ENCODE assay signal across 18 cellular contexts in genomic region chr7:674454-675410, GRCh38. TPM values are rescaled to one million over a fixed set of nuclear protein-coding genes. Genes with fewer than 3 reads are reported as not detected.
DNase-seq lines count a peak whose midpoint lies in the region; ATAC-seq and TF ChIP-seq lines count a peak whose summit lies in the region.
"Had no signal": no experiment of that assay in that cellular context is flagged by ENCODE, and none has a peak within 500 bp of the region (broad histone marks: within the 10 kb centered on the region; RNA-seq: fewer than 3 reads in every experiment).

No MANE protein-coding gene starts in this region.

- H3K9me3 Mint-ChIP-seq in stimulated activated naive B cell treated with anti-CD40 and anti-IgM and Interleukin-4, amounts not matched to agents 10 μg/mL and 1 μg/mL and 100 μg/mL, for 72 hours, result peaks cover 9 to 13% of the 10 kb centered on the region in 2 donors
- peaks cover 10% of the 10 kb centered on the region for H3K9me3 Mint-ChIP-seq in activated T-cell treated with anti-CD3 and anti-CD28 coated beads, Interleukin-2, amount 50 U/mL, for 4 hours
- H3K9me3 Mint-ChIP-seq: activated T-helper 17 cell treated with anti-CD3 and anti-CD28 coated beads, Interleukin-2, amount 50 U/mL, for 72 hours had no signal

- no peaks in the 10 kb centered on the region for H3K9me3 ChIP-seq in RWPE2 (ENCODE audit: severe bottlenecking)
- no peaks in the 10 kb centered on the region for H3K9me3 ChIP-seq in lung (ENCODE audit: control insufficient read depth in 2 of 2, insufficient read depth in 1 of 2, low read length in 1 of 2)
- H3K9me3 ChIP-seq in thyroid gland, result no peaks in the 10 kb centered on the region
- H3K9me3 ChIP-seq: body of pancreas had no signal

- no peak for TF ChIP-seq POLR2A in thyroid gland (IDR thresholded peaks at IDR 0.05)

- no peaks in the 10 kb centered on the region for H3K27me3 Mint-ChIP-seq in stimulated activated naive B cell treated with anti-CD40 and anti-IgM and Interleukin-4, amounts not matched to agents 10 μg/mL and 1 μg/mL and 100 μg/mL, for 72 hours
- H3K27me3 Mint-ChIP-seq in activated T-cell treated with anti-CD3 and anti-CD28 coated beads, Interleukin-2, amount 50 U/mL, for 4 hours (ENCODE audit: low read depth), result no peaks in the 10 kb centered on the region
- H3K27me3 Mint-ChIP-seq: activated T-helper 17 cell treated with anti-CD3 and anti-CD28 coated beads, Interleukin-2, amount 50 U/mL, for 72 hours had no signal

- POLR2A ChIA-PET in HEK293T (lab: Yijun Ruan, JAX), result no interaction called here

- peak overlapping the region; percentile 25 for H3K27ac Mint-ChIP-seq in stimulated activated naive B cell treated with anti-CD40 and anti-IgM and Interleukin-4, amounts not matched to agents 10 μg/mL and 1 μg/mL and 100 μg/mL, for 72 hours
- H3K27ac Mint-ChIP-seq: activated CD8-positive, alpha-beta T cell treated with anti-CD3 and anti-CD28 coated beads, Interleukin-2, amount 10 ng/mL, durations not matched to agents 7 days and 5 days; activated T-helper 17 cell treated with anti-CD3 and anti-CD28 coated beads, Interleukin-2, amount 50 U/mL, for 72 hours had no signal

- no peak overlapping the region for H3K4me3 Mint-ChIP-seq in stimulated activated naive B cell treated with anti-CD40 and anti-IgM and Interleukin-4, amounts not matched to agents 10 μg/mL and 1 μg/mL and 100 μg/mL, for 72 hours
- H3K4me3 Mint-ChIP-seq in activated T-cell treated with anti-CD3 and anti-CD28 coated beads, Interleukin-2, amount 50 U/mL, for 4 hours, result no peak overlapping the region
- H3K4me3 Mint-ChIP-seq: activated CD8-positive, alpha-beta T cell treated with anti-CD3 and anti-CD28 coated beads, Interleukin-2, amount 10 ng/mL, durations not matched to agents 7 days and 5 days; activated T-helper 17 cell treated with anti-CD3 and anti-CD28 coated beads, Interleukin-2, amount 50 U/mL, for 72 hours; nephron had no signal

- H3K4me3 ChIP-seq in RWPE2 (ENCODE audit: severe bottlenecking) (no peak overlapping the region), lung (no peak overlapping the region), thyroid gland (replicated peaks in 1 of 3) (no peak overlapping the region)
- H3K4me3 ChIP-seq: body of pancreas, GM12878 had no signal

- H3K4me1 ChIP-seq in RWPE2 (ENCODE audit: insufficient read depth, poor library complexity, severe bottlenecking), result no peaks in the 10 kb centered on the region
- H3K4me1 ChIP-seq in lung (ENCODE audit: control insufficient read depth in 2 of 2, insufficient read depth in 2 of 2, low read length in 2 of 2), result no peaks in the 10 kb centered on the region
- no peaks in the 10 kb centered on the region for H3K4me1 ChIP-seq in thyroid gland
- H3K4me1 ChIP-seq: body of pancreas had no signal

- H3K4me1 Mint-ChIP-seq in stimulated activated naive B cell treated with anti-CD40 and anti-IgM and Interleukin-4, amounts not matched to agents 10 μg/mL and 1 μg/mL and 100 μg/mL, for 72 hours, result peaks cover 5 to 9% of the 10 kb centered on the region in 2 donors
- no peaks in the 10 kb centered on the region for H3K4me1 Mint-ChIP-seq in activated T-cell treated with anti-CD3 and anti-CD28 coated beads, Interleukin-2, amount 50 U/mL, for 4 hours (ENCODE audit: low read depth)

- 90 to 96% methylated on average over 16 of the region's 16 CpGs for WGBS in lung, 2 donors
- 92 to 97% methylated on average over 16 of the region's 16 CpGs for WGBS in thyroid gland, 2 donors

- CTCF ChIA-PET in HEK293T (lab: Yijun Ruan, JAX), result no interaction called here

- no peak overlapping the region for H3K27ac ChIP-seq in RWPE2 (ENCODE audit: poor library complexity, severe bottlenecking)
- H3K27ac ChIP-seq in lung (ENCODE audit: low read depth in 1 of 2, low read length in 1 of 2), result peak overlapping the region; percentile 7 to 38
- no peak overlapping the region for H3K27ac ChIP-seq in thyroid gland
- H3K27ac ChIP-seq: body of pancreas had no signal

- intact Hi-C loops in thyroid gland (cut with DNase I), result no loop called here

- peaks cover 22% of the 10 kb centered on the region for H3K36me3 ChIP-seq in RWPE2 (ENCODE audit: low read depth)
- H3K36me3 ChIP-seq in lung (ENCODE audit: control insufficient read depth in 2 of 2, insufficient read depth in 2 of 2, low read length in 2 of 2), result peaks cover 0 to 7% of the 10 kb centered on the region in 2 donors
- no peaks in the 10 kb centered on the region for H3K36me3 ChIP-seq in thyroid gland

- peaks cover 57 to 61% of the 10 kb centered on the region in 2 donors for H3K36me3 Mint-ChIP-seq in stimulated activated naive B cell treated with anti-CD40 and anti-IgM and Interleukin-4, amounts not matched to agents 10 μg/mL and 1 μg/mL and 100 μg/mL, for 72 hours
- peaks cover 19% of the 10 kb centered on the region for H3K36me3 Mint-ChIP-seq in activated T-cell treated with anti-CD3 and anti-CD28 coated beads, Interleukin-2, amount 50 U/mL, for 4 hours (ENCODE audit: insufficient read depth)

- no peaks in the 10 kb centered on the region for H3K27me3 ChIP-seq in RWPE2 (ENCODE audit: insufficient read depth, poor library complexity, severe bottlenecking)
- H3K27me3 ChIP-seq in lung (ENCODE audit: control insufficient read depth, insufficient read depth), result no peaks in the 10 kb centered on the region
- no peaks in the 10 kb centered on the region for H3K27me3 ChIP-seq in thyroid gland
- H3K27me3 ChIP-seq: body of pancreas had no signal

- ATAC-seq in RWPE2 (ENCODE audit: low read depth) (no peak), lung (ENCODE audit: insufficient read depth, low FRiP score) (no peak), HG03135 (IDR thresholded peaks at IDR 0.05; ENCODE audit: unreplicated experiment) (no peak)
- no peak for ATAC-seq in stimulated activated naive B cell treated with anti-CD40 and anti-IgM and Interleukin-4, amounts not matched to agents 10 μg/mL and 1 μg/mL and 100 μg/mL, for 72 hours (replicated peaks)
- ATAC-seq in activated T-cell treated with anti-CD3 and anti-CD28 coated beads, Interleukin-2, amount 50 U/mL, for 4 hours, result no peak
- ATAC-seq: activated CD8-positive, alpha-beta T cell treated with anti-CD3 and anti-CD28 coated beads, Interleukin-2, amount 10 ng/mL, durations not matched to agents 7 days and 5 days; activated T-helper 17 cell treated with anti-CD3 and anti-CD28 coated beads, Interleukin-2, amount 50 U/mL, for 72 hours; body of pancreas; GM12878 had no signal

- DNase-seq in RWPE2 (ENCODE audit: low spot score) (peak; percentile 19), dermis blood vessel endothelial cell (peak; percentile 65), lung (ENCODE audit: low spot score) (no peak), thyroid gland (no peak), HEK293T (ENCODE audit: extremely low spot score) (no peak)
- DNase-seq in stimulated activated naive B cell treated with anti-CD40 and anti-IgM and Interleukin-4, amounts not matched to agents 10 μg/mL and 1 μg/mL and 100 μg/mL, for 72 hours, result no peak
- DNase-seq in activated T-cell treated with anti-CD3 and anti-CD28 coated beads, Interleukin-2, amount 50 U/mL, for 4 hours, result no peak
- DNase-seq: activated CD8-positive, alpha-beta T cell treated with anti-CD3 and anti-CD28 coated beads, Interleukin-2, amount 10 ng/mL, durations not matched to agents 7 days and 5 days; C1 segment of cervical spinal cord; HCEC 1CT; KBM-7; NCI-H1417 treated with DMSO at 0.1 percent for 48 hours; stimulated activated naive CD4-positive, alpha-beta T cell treated with Interleukin-2 at 50 U/mL for 16 hours had no signal

- TF ChIP-seq CTCF in RWPE2 (IDR thresholded peaks at IDR 0.05; ENCODE audit: poor library complexity, severe bottlenecking) (no peak), lung (IDR thresholded peaks at IDR 0.05; ENCODE audit: control extremely low read depth, extremely low read depth) (no peak), thyroid gland (IDR thresholded peaks at IDR 0.05) (no peak)

TF ChIP-seq in HEK293T, 16 proteins besides CTCF, POLR2A, EP300 and RAD21:
- TF ChIP-seq CTBP1 (IDR thresholded peaks at IDR 0.05; ENCODE audit: borderline replicate concordance), result no peak
- no peak for TF ChIP-seq L3MBTL2 (conservative IDR thresholded peaks at IDR 0.05)
- no peak for TF ChIP-seq BHLHE40 (IDR thresholded peaks at IDR 0.05; ENCODE audit: borderline replicate concordance)
- no peak for TF ChIP-seq TARDBP (IDR thresholded peaks at IDR 0.05)
- TF ChIP-seq ARNT (IDR thresholded peaks at IDR 0.05), result no peak
- TF ChIP-seq LEF1 (IDR thresholded peaks at IDR 0.05; ENCODE audit: borderline replicate concordance), result no peak
- no peak for TF ChIP-seq SUZ12 (IDR thresholded peaks at IDR 0.05)
- no peak for TF ChIP-seq HDGF (IDR thresholded peaks at IDR 0.05; ENCODE audit: borderline replicate concordance)

RNA-seq across cellular contexts. Expression of gene DNAAF5, which starts 51.8 kb away (rescaled TPM):
- total RNA-seq in dermis blood vessel endothelial cell (19.2 and 40.7 TPM in 2 replicates), lung (10 to 100 TPM; 20.9 to 30.2 TPM), thyroid gland (10 to 100 TPM; 20.2 to 40.7 (median 34.0) TPM)
- 10 to 100 TPM; 10.2 to 16.4 TPM for polyA plus RNA-seq in lung
- total RNA-seq in activated T-cell treated with anti-CD3 and anti-CD28 coated beads, Interleukin-2, amount 50 U/mL, for 4 hours, result 10 to 100 TPM; 52.3 to 69.3 (median 52.3) TPM

RNA-seq across cellular contexts. Expression of gene PRKAR1B, which starts 52.3 kb away (rescaled TPM):
- total RNA-seq in dermis blood vessel endothelial cell, result 77.9 and 82.4 TPM in 2 replicates
- 10 to 100 TPM; 14.7 to 32.0 TPM for total RNA-seq in lung
- 10 to 100 TPM; 11.3 to 17.8 TPM for polyA plus RNA-seq in lung
- 10 to 100 TPM in 3 of 4 donors, 1 to 10 TPM in 1; 7.3 to 15.6 (median 12.3) TPM for total RNA-seq in thyroid gland
- 10 to 100 TPM; 38.8 to 58.6 (median 49.9) TPM for total RNA-seq in activated T-cell treated with anti-CD3 and anti-CD28 coated beads, Interleukin-2, amount 50 U/mL, for 4 hours

Comparison
In these comparisons a context has a peak if more than half of its experiments do, and no peak if none do; other contexts are left out.
1. DNase-seq: peak in RWPE2 (single experiment) and dermis blood vessel endothelial cell (single experiment); none in lung (single experiment), stimulated activated naive B cell treated with anti-CD40 and anti-IgM and Interleukin-4, amounts not matched to agents 10 μg/mL and 1 μg/mL and 100 μg/mL, for 72 hours (single experiment), thyroid gland (0 of 2), activated T-cell treated with anti-CD3 and anti-CD28 coated beads, Interleukin-2, amount 50 U/mL, for 4 hours (single experiment) and HEK293T (single experiment).
2. H3K27ac ChIP-seq: peak in lung (2 of 2); none in RWPE2 (single experiment) and thyroid gland (0 of 3).